In the genomic region with DNA sequence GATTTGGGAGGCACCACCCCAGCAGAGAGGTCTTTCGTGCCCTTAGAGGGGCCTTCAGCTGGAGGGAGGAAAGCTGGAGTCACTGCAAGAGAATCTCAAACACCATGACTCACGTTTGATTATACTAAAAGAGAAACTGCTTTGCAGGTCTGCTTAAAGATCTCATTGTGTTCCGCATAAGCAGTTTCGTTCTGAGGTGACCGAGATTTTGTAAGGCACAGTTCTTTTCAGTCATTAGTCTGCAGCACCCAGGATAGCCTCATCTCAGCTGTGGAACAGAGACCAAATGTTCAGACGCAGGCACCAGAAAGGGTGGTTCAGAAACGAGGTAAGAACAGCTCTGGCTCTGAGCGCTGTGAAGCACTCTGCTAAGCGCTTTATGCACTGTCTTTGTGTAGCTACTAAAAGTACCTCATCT, we compare ENCODE assay signal across 8 cellular contexts.
DNase-seq lines count a peak whose midpoint lies in the region; ATAC-seq and TF ChIP-seq lines count a peak whose summit lies in the region.

No MANE protein-coding gene starts in this region.

- H3K4me3 ChIP-seq in sigmoid colon = peak overlapping the region in 3 of 4 donors; percentile 2 to 15 (median 14)

- no peaks in the 10 kb centered on the region for H3K9me3 ChIP-seq in sigmoid colon

- no peaks in the 10 kb centered on the region for H3K36me3 ChIP-seq in sigmoid colon

- TF ChIP-seq EP300 in sigmoid colon (IDR thresholded peaks at IDR 0.05) = no peak

- intact Hi-C loops in sigmoid colon (cut with DNase I) = loop anchor here (2.0 kb wide), 1 partner anchor 82 kb away; a partner anchor contains a TSS

- WGBS in sigmoid colon, 2 donors = 28 to 55% methylated on average over 9 of the region's 9 CpGs

- peaks cover 0 to 28% (median 27%) of the 10 kb centered on the region in 4 donors for H3K4me1 ChIP-seq in sigmoid colon

- peak; percentile 83 for DNase-seq in GM10266 (ENCODE audit: extremely low spot score)
- no peak for DNase-seq in sigmoid colon
- no peak for DNase-seq in NCI-H2196 treated with DMSO at 0.1 percent for 48 hours (lab: John Stamatoyannopoulos, UW; ENCODE audit: unreplicated experiment)
- DNase-seq in foreskin melanocyte = no peak
- DNase-seq in SHP77 treated with DMSO at 0.1 percent for 48 hours (lab: John Stamatoyannopoulos, UW) = no peak

- TF ChIP-seq CTCF in GM10266 (IDR thresholded peaks at IDR 0.05; ENCODE audit: control insufficient read depth, insufficient read depth, low read depth, missing control alignments) (no peak), sigmoid colon (IDR thresholded peaks at IDR 0.05) (no peak)

- no peak for TF ChIP-seq POLR2A in sigmoid colon (IDR thresholded peaks at IDR 0.05)

- H3K27ac ChIP-seq in angular gyrus (ENCODE audit: low read depth, low read length) (peak overlapping the region; percentile 67), sigmoid colon (peak overlapping the region; percentile 69 to 80 (median 78))

- ATAC-seq in GM21381 (IDR thresholded peaks at IDR 0.05; ENCODE audit: unreplicated experiment) = peak; percentile 96
- ATAC-seq in HG03521 (IDR thresholded peaks at IDR 0.05; ENCODE audit: unreplicated experiment) = peak; percentile 89

- no peaks in the 10 kb centered on the region for H3K27me3 ChIP-seq in sigmoid colon
